ENCODE assay signal across 26 cellular contexts in the genomic region with DNA sequence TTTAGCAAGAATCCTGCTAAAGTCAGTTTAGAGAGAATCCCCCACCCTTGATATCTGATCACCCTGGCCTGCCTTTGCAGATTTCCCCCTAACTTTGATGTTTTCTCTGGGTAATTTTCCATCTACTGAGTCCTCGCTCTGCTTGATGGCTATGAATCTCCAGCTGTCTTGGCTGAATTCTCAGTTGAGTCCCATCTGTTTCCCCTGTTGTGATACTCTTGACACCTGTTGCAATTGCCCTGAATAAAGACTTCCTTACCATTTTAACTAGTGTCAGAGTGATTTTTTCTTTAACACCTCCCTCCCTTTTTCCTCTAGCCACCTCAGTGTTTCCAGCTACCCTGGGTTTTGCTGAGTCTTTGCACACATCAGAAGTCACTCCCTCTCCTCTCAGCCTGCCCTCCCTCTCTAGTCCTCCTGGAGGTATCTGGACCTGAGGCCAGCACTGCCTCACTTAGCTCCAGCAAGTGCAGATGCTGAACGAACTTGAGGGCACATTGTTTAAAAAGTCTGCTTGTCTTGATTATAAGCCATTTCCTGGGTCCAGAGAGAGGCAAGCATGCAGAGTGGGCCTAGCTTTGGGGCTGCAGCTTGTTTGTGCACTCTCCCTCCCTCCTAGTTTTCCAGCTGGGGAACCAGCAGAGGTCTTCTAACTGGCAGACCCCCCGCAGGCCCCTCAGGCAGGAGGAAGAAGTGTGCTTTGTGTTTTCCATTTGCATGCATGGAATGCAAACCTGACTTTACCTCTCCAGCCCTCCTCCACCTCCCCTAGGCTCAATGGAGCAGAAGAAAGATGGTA. TPM values are rescaled to one million over a fixed set of nuclear protein-coding genes. Genes with fewer than 3 reads are reported as not detected.
A peak's percentile ranks its signal among the peaks of the same experiment; 100 is the strongest.
DNase-seq lines count a peak whose midpoint lies in the region; ATAC-seq, FAIRE-seq and TF ChIP-seq lines count a peak whose summit lies in the region.
"Had no signal": no experiment of that assay in that cellular context is flagged by ENCODE, and none has a peak within 500 bp of the region (broad histone marks: within the 10 kb centered on the region; RNA-seq: fewer than 3 reads in every experiment).

No MANE protein-coding gene starts in this region.

- no peak for FAIRE-seq in astrocyte (lab: Jason Lieb, UNC)
- FAIRE-seq: GM12878, RCC 7860 had no signal

- H2AFZ ChIP-seq in GM23338, result no peak overlapping the region
- H2AFZ ChIP-seq in astrocyte (ENCODE audit: low read depth, low read length), result no peak overlapping the region

- H3K36me3 ChIP-seq in BLaER1, result no peaks in the 10 kb centered on the region
- H3K36me3 ChIP-seq in GM23338 (ENCODE audit: insufficient read depth), result no peaks in the 10 kb centered on the region
- no peaks in the 10 kb centered on the region for H3K36me3 ChIP-seq in astrocyte (ENCODE audit: insufficient read depth, low read length)
- H3K36me3 ChIP-seq: BE2C had no signal

- no peaks in the 10 kb centered on the region for H3K27me3 ChIP-seq in BLaER1
- no peaks in the 10 kb centered on the region for H3K27me3 ChIP-seq in GM23338 (ENCODE audit: insufficient read depth)
- peaks cover 3% of the 10 kb centered on the region for H3K27me3 ChIP-seq in astrocyte (ENCODE audit: insufficient read depth, low read length)

- TF ChIP-seq CTCF in GM23338 (conservative IDR thresholded peaks at IDR 0.05; ENCODE audit: low read depth in 2 of 2) (no peak), astrocyte (IDR thresholded peaks at IDR 0.05; ENCODE audit: insufficient read depth, low read depth, low read length) (no peak)

- H3K4me1 Mint-ChIP-seq in GM23338, result peaks cover 37% of the 10 kb centered on the region
- no peaks in the 10 kb centered on the region for H3K4me1 Mint-ChIP-seq in astrocyte (ENCODE audit: low read depth, unreplicated experiment)
- H3K4me1 Mint-ChIP-seq in natural killer cell treated with Interleukin-12 subunit alpha and Interleukin-12 subunit beta and Interleukin-15 and Interleukin-18, amount 100 ng/mL, for 72 hours (ENCODE audit: low read depth in 2 of 2), result no peaks in the 10 kb centered on the region
- H3K4me1 Mint-ChIP-seq: CD4-positive, CD25-positive, alpha-beta regulatory T cell had no signal

- H3K27ac Mint-ChIP-seq in GM23338, result no peak overlapping the region
- H3K27ac Mint-ChIP-seq in astrocyte (ENCODE audit: unreplicated experiment), result peak overlapping the region; percentile 50
- no peak overlapping the region for H3K27ac Mint-ChIP-seq in natural killer cell treated with Interleukin-12 subunit alpha and Interleukin-12 subunit beta and Interleukin-15 and Interleukin-18, amount 100 ng/mL, for 72 hours
- H3K27ac Mint-ChIP-seq: CD4-positive, CD25-positive, alpha-beta regulatory T cell; HFFc6 had no signal

- H3K79me2 ChIP-seq in GM23338 (replicated peaks; ENCODE audit: insufficient read depth) (no peaks in the 10 kb centered on the region), astrocyte (ENCODE audit: insufficient read depth, low read length) (no peaks in the 10 kb centered on the region)

- no peaks in the 10 kb centered on the region for H3K9me3 ChIP-seq in BLaER1
- H3K9me3 ChIP-seq in astrocyte (ENCODE audit: insufficient read depth, low read depth, low read length), result no peaks in the 10 kb centered on the region
- H3K9me3 ChIP-seq: BE2C, SK-N-SH had no signal

- peaks cover 43% of the 10 kb centered on the region for H3K4me1 ChIP-seq in BLaER1
- no peaks in the 10 kb centered on the region; the same call in 1 of the 2 replicates for H3K4me1 ChIP-seq in GM23338 (ENCODE audit: insufficient read depth)
- no peaks in the 10 kb centered on the region for H3K4me1 ChIP-seq in astrocyte (ENCODE audit: insufficient read depth, low read length)
- H3K4me1 ChIP-seq: BE2C had no signal

- ATAC-seq in GM23338 (no peak), HG02884 (IDR thresholded peaks at IDR 0.05; ENCODE audit: unreplicated experiment) (no peak)
- no peak for ATAC-seq in natural killer cell treated with Interleukin-12 subunit alpha and Interleukin-12 subunit beta and Interleukin-15 and Interleukin-18, amount 100 ng/mL, for 72 hours
- ATAC-seq: GM12878 had no signal

- H3K9me2 ChIP-seq in GM23338 (ENCODE audit: insufficient read depth), result peaks cover 14% of the 10 kb centered on the region; the same call in 1 of the 2 replicates
- H3K9me2 ChIP-seq: SK-N-SH had no signal

- H3K27ac ChIP-seq in BLaER1 (peak overlapping the region; percentile 59), GM23338 (ENCODE audit: low read depth) (no peak overlapping the region), astrocyte (ENCODE audit: low read depth, low read length) (no peak overlapping the region)

- H3K27me3 Mint-ChIP-seq in GM23338 (ENCODE audit: insufficient read depth, low read depth, poor library complexity) (peaks cover 5% of the 10 kb centered on the region), astrocyte (ENCODE audit: low read depth, unreplicated experiment) (peaks cover 48% of the 10 kb centered on the region)
- peaks cover 18 to 22% of the 10 kb centered on the region in 2 donors for H3K27me3 Mint-ChIP-seq in natural killer cell treated with Interleukin-12 subunit alpha and Interleukin-12 subunit beta and Interleukin-15 and Interleukin-18, amount 100 ng/mL, for 72 hours
- H3K27me3 Mint-ChIP-seq: CD4-positive, CD25-positive, alpha-beta regulatory T cell had no signal

- H3F3A ChIP-seq in GM23338 (replicated peaks; ENCODE audit: low read depth), result no peaks in the 10 kb centered on the region

- no peak for DNase-seq in GM23338 (ENCODE audit: low spot score)
- no peak for DNase-seq in astrocyte (ENCODE audit: low read depth)
- DNase-seq in myocyte (ENCODE audit: low read depth), result peak; percentile 51
- DNase-seq in DMS153 treated with DMSO at 0.1 percent for 48 hours (lab: John Stamatoyannopoulos, UW; ENCODE audit: unreplicated experiment), result no peak
- no peak for DNase-seq in natural killer cell treated with Interleukin-12 subunit alpha and Interleukin-12 subunit beta and Interleukin-15 and Interleukin-18, amount 100 ng/mL, for 72 hours (ENCODE audit: low spot score)
- DNase-seq: 8988T; ACHN; BE2C; CD4-positive, CD25-positive, alpha-beta regulatory T cell; GDM1; H7; HFFc6; IMR-90; NCI-H1092; NCI-H1417 treated with DMSO at 0.1 percent for 48 hours; NCI-H1694 treated with DMSO at 0.1 percent for 48 hours; NCI-H2081; NCI-H345; NCI-H510A treated with DMSO at 0.1 percent for 48 hours; NCI-H774; SK-N-SH; SW 1271 had no signal

- H3K36me3 Mint-ChIP-seq in GM23338 (ENCODE audit: low read depth) (no peaks in the 10 kb centered on the region; the same call in 2 of the 3 replicates), astrocyte (ENCODE audit: low read depth, unreplicated experiment) (no peaks in the 10 kb centered on the region)
- H3K36me3 Mint-ChIP-seq in natural killer cell treated with Interleukin-12 subunit alpha and Interleukin-12 subunit beta and Interleukin-15 and Interleukin-18, amount 100 ng/mL, for 72 hours, result no peaks in the 10 kb centered on the region
- H3K36me3 Mint-ChIP-seq: CD4-positive, CD25-positive, alpha-beta regulatory T cell had no signal

- H3K4me3 ChIP-seq in BLaER1 (no peak overlapping the region), GM23338 (no peak overlapping the region), astrocyte (ENCODE audit: insufficient read depth, low read depth, low read length) (no peak overlapping the region)
- H3K4me3 ChIP-seq: GM12878 had no signal

- H3K4me3 Mint-ChIP-seq in GM23338 (no peak overlapping the region), astrocyte (ENCODE audit: unreplicated experiment) (no peak overlapping the region)
- no peak overlapping the region for H3K4me3 Mint-ChIP-seq in natural killer cell treated with Interleukin-12 subunit alpha and Interleukin-12 subunit beta and Interleukin-15 and Interleukin-18, amount 100 ng/mL, for 72 hours
- H3K4me3 Mint-ChIP-seq: CD4-positive, CD25-positive, alpha-beta regulatory T cell; HFFc6 had no signal

- no peaks in the 10 kb centered on the region for H3K9me3 Mint-ChIP-seq in GM23338
- no peaks in the 10 kb centered on the region for H3K9me3 Mint-ChIP-seq in astrocyte (ENCODE audit: unreplicated experiment)
- no peaks in the 10 kb centered on the region for H3K9me3 Mint-ChIP-seq in natural killer cell treated with Interleukin-12 subunit alpha and Interleukin-12 subunit beta and Interleukin-15 and Interleukin-18, amount 100 ng/mL, for 72 hours
- H3K9me3 Mint-ChIP-seq: HFFc6 had no signal

- H3K4me2 ChIP-seq in BLaER1 (peak overlapping the region; percentile 33), GM23338 (0 out of 2 replicates have a peak overlapping the region, but pooled peaks have one; percentile 20), astrocyte (ENCODE audit: low read length) (no peak overlapping the region)
- H3K4me2 ChIP-seq: SK-N-SH had no signal

- H4K20me1 ChIP-seq in BLaER1, result no peaks in the 10 kb centered on the region
- H4K20me1 ChIP-seq in GM23338 (replicated peaks; ENCODE audit: insufficient read depth), result no peaks in the 10 kb centered on the region
- no peaks in the 10 kb centered on the region for H4K20me1 ChIP-seq in astrocyte (ENCODE audit: insufficient read depth, low read length)

- no peak overlapping the region for H3K9ac ChIP-seq in BLaER1
- no peak overlapping the region for H3K9ac ChIP-seq in astrocyte (ENCODE audit: low read length)
- H3K9ac ChIP-seq: SK-N-SH had no signal

TF ChIP-seq in GM23338, 12 proteins besides CTCF, POLR2A, EP300 and RAD21 (continues in another document):
- TF ChIP-seq ZNF114 (CRISPR knock-in tag; IDR thresholded peaks at IDR 0.05) (no peak), ZNF331 (CRISPR knock-in tag; IDR thresholded peaks at IDR 0.05; ENCODE audit: low read depth) (no peak)

RNA-seq across cellular contexts. Expression of gene SPACA3, which starts 33.2 kb away (rescaled TPM):
- total RNA-seq in GM23338 (2014; rRNA removed; shearing (Covaris generic)), result not detected in 2 replicates
- polyA plus RNA-seq in GM23338 (2016; fragmentation: Nextera tagmentation; extraction: Ambion mirVana), result not detected in 2 replicates
- not detected in 2 replicates for total RNA-seq in astrocyte
- total RNA-seq in myocyte, result 0.36 and 1.6 TPM in 2 replicates
- 0.86 TPM for polyA plus RNA-seq in myocyte (2012)
- total RNA-seq in natural killer cell treated with Interleukin-12 subunit alpha and Interleukin-12 subunit beta and Interleukin-15 and Interleukin-18, amount 100 ng/mL, for 72 hours, result not detected
- total RNA-seq: CD4-positive, CD25-positive, alpha-beta regulatory T cell; GM12878; H7; HFFc6; IMR-90 had no signal
- polyA plus RNA-seq: CD4-positive, CD25-positive, alpha-beta regulatory T cell; IMR-90; SK-N-SH had no signal
